ENCODE assay signal across 15 cellular contexts in the genomic region with DNA sequence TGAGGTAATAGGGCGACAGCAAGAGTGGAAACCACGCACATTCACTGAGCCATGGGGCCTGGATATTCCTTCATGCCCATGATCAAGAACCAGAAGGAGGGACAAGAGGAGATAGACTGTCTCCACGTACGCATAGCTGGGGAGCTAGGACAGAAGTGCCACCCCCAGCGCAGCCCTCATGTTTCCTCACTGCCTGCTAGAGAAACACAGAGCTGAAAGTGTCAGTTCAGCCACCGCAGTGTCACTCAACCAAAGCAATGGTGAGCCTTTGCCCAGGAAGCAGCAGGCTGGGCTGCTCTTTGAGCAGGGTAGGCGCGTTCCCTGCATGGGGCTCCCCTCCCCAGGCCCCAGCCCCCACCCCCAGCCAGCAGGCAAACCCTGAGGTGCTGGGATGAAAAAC.
DNase-seq lines count a peak whose midpoint lies in the region; ATAC-seq, FAIRE-seq and TF ChIP-seq lines count a peak whose summit lies in the region.
"Had no signal": no experiment of that assay in that cellular context is flagged by ENCODE, and none has a peak within 500 bp of the region (broad histone marks: within the 10 kb centered on the region; RNA-seq: fewer than 3 reads in every experiment).

No MANE protein-coding gene starts in this region.

- H3K4me3 ChIP-seq in Caco-2 (ENCODE audit: low read depth, low read length) (no peak overlapping the region), kidney (ENCODE audit: low read length in 2 of 2) (no peak overlapping the region), spleen (no peak overlapping the region), body of pancreas (no peak overlapping the region), breast epithelium (no peak overlapping the region)

- intact Hi-C loops in Caco-2 (cut with micrococcal nuclease; ENCODE audit: unreplicated experiment) (no loop called here), kidney (cut with DNase I) (no loop called here), spleen (cut with DNase I; ENCODE audit: low total_unique reads) (no loop called here), body of pancreas (cut with DNase I) (no loop called here), breast epithelium (cut with DNase I; ENCODE audit: low total_unique reads) (no loop called here)

- peaks cover 17% of the 10 kb centered on the region for H3K4me1 ChIP-seq in Caco-2
- H3K4me1 ChIP-seq in kidney (ENCODE audit: control insufficient read depth in 1 of 2, insufficient read depth in 1 of 2, low read depth in 1 of 2, low read length in 2 of 2) = no peaks in the 10 kb centered on the region
- H3K4me1 ChIP-seq in spleen = no peaks in the 10 kb centered on the region
- no peaks in the 10 kb centered on the region for H3K4me1 ChIP-seq in body of pancreas
- no peaks in the 10 kb centered on the region for H3K4me1 ChIP-seq in breast epithelium

- 80 to 93% (median 91%) methylated on average over 8 of the region's 8 CpGs for WGBS in spleen, 5 donors
- WGBS in body of pancreas, 2 donors = 80 to 89% methylated on average over 6 to 8 of the region's 8 CpGs

- H3K27me3 Mint-ChIP-seq in Caco-2 (ENCODE audit: insufficient read depth, unreplicated experiment) = no peaks in the 10 kb centered on the region
- H3K27me3 Mint-ChIP-seq in activated T-helper 17 cell treated with anti-CD3 and anti-CD28 coated beads, Interleukin-2, amount 50 U/mL, for 72 hours = no peaks in the 10 kb centered on the region
- H3K27me3 Mint-ChIP-seq: B cell; CD4-positive, alpha-beta T cell had no signal

- H3K9ac ChIP-seq in kidney (ENCODE audit: low read length in 2 of 2) = no peak overlapping the region

- TF ChIP-seq CTCF in Caco-2 (IDR thresholded peaks at IDR 0.05; ENCODE audit: insufficient read depth in 1 of 2, low read depth in 1 of 2, low read length in 1 of 2, severe bottlenecking in 1 of 2, unreplicated experiment in 1 of 2) = no peak
- TF ChIP-seq CTCF in kidney (IDR thresholded peaks at IDR 0.05; ENCODE audit: borderline replicate concordance, extremely low read depth, insufficient read depth) = no peak
- TF ChIP-seq CTCF in spleen (IDR thresholded peaks at IDR 0.05 in 8 of 11, conservative IDR thresholded peaks at IDR 0.05 in 3 of 11) = no peak
- TF ChIP-seq CTCF in body of pancreas (IDR thresholded peaks at IDR 0.05) = no peak
- no peak for TF ChIP-seq CTCF in breast epithelium (IDR thresholded peaks at IDR 0.05)

- H3K27ac ChIP-seq in kidney (ENCODE audit: low read depth in 2 of 2, low read length in 2 of 2) (no peak overlapping the region), spleen (no peak overlapping the region), body of pancreas (no peak overlapping the region), breast epithelium (no peak overlapping the region)

- H3K4me3 Mint-ChIP-seq in Caco-2 (ENCODE audit: unreplicated experiment) = no peak overlapping the region
- no peak overlapping the region for H3K4me3 Mint-ChIP-seq in activated T-helper 17 cell treated with anti-CD3 and anti-CD28 coated beads, Interleukin-2, amount 50 U/mL, for 72 hours
- H3K4me3 Mint-ChIP-seq: B cell; CD4-positive, alpha-beta T cell; H9 had no signal

- no peaks in the 10 kb centered on the region for H3K36me3 Mint-ChIP-seq in Caco-2 (ENCODE audit: insufficient read depth, unreplicated experiment)
- H3K36me3 Mint-ChIP-seq in activated T-helper 17 cell treated with anti-CD3 and anti-CD28 coated beads, Interleukin-2, amount 50 U/mL, for 72 hours (ENCODE audit: low read depth) = no peaks in the 10 kb centered on the region

- no TSS peak for BruUV-seq in Caco-2 (replicated peaks; lab: Mats Ljungman, UMichigan)

- POLR2A ChIA-PET in Caco-2 (lab: Charles Lee) = no interaction called here

- peaks cover 19% of the 10 kb centered on the region for H3K9me3 Mint-ChIP-seq in Caco-2 (ENCODE audit: unreplicated experiment)
- no peaks in the 10 kb centered on the region for H3K9me3 Mint-ChIP-seq in activated T-helper 17 cell treated with anti-CD3 and anti-CD28 coated beads, Interleukin-2, amount 50 U/mL, for 72 hours
- H3K9me3 Mint-ChIP-seq: CD4-positive, alpha-beta T cell had no signal

- peak overlapping the region; percentile 28 for H3K27ac Mint-ChIP-seq in Caco-2 (ENCODE audit: unreplicated experiment)
- peak overlapping the region; percentile 26 for H3K27ac Mint-ChIP-seq in activated T-helper 17 cell treated with anti-CD3 and anti-CD28 coated beads, Interleukin-2, amount 50 U/mL, for 72 hours
- H3K27ac Mint-ChIP-seq: B cell; CD4-positive, alpha-beta T cell; H9 had no signal

- no peak for FAIRE-seq in kidney (lab: Jason Lieb, UNC)
- FAIRE-seq: A204.1, GM12891 had no signal

- peaks cover 7% of the 10 kb centered on the region; the same call in 1 of the 2 replicates for H3K9me3 ChIP-seq in Caco-2
- peaks cover 0 to 7% of the 10 kb centered on the region in 2 donors for H3K9me3 ChIP-seq in kidney (ENCODE audit: control insufficient read depth in 1 of 2, low read length in 2 of 2)
- peaks cover 0 to 13% (median under 1%) of the 10 kb centered on the region in 8 donors for H3K9me3 ChIP-seq in spleen
- no peaks in the 10 kb centered on the region for H3K9me3 ChIP-seq in body of pancreas
- H3K9me3 ChIP-seq in breast epithelium = no peaks in the 10 kb centered on the region

- H3K27me3 ChIP-seq in Caco-2 (replicated peaks; ENCODE audit: control insufficient read depth, insufficient read depth, low read length) (no peaks in the 10 kb centered on the region), spleen (replicated peaks in 1 of 7) (no peaks in the 10 kb centered on the region), body of pancreas (no peaks in the 10 kb centered on the region), breast epithelium (no peaks in the 10 kb centered on the region)

- H3K4me1 Mint-ChIP-seq in Caco-2 (ENCODE audit: low read depth, unreplicated experiment) = peaks cover 6% of the 10 kb centered on the region
- no peaks in the 10 kb centered on the region for H3K4me1 Mint-ChIP-seq in activated T-helper 17 cell treated with anti-CD3 and anti-CD28 coated beads, Interleukin-2, amount 50 U/mL, for 72 hours
- H3K4me1 Mint-ChIP-seq: B cell, H9 had no signal

- DNase-seq in Caco-2 (no peak), kidney (peak; percentile 22), spleen (peak; percentile 28), T-helper 2 cell (no peak), body of pancreas (no peak), breast epithelium (ENCODE audit: low spot score in 2 of 2) (no peak)
- DNase-seq: C1 segment of cervical spinal cord; CD4-positive, alpha-beta T cell; DMS79; GOT3; H9 had no signal

- no peak for ATAC-seq in activated T-helper 17 cell treated with anti-CD3 and anti-CD28 coated beads, Interleukin-2, amount 50 U/mL, for 72 hours (replicated peaks)
- no peak for ATAC-seq in body of pancreas

- CTCF ChIA-PET in Caco-2 (lab: Charles Lee) = no interaction called here

- H3K36me3 ChIP-seq in Caco-2 (ENCODE audit: control insufficient read depth, insufficient read depth, low read length) (no peaks in the 10 kb centered on the region), kidney (ENCODE audit: control insufficient read depth in 1 of 2, insufficient read depth in 2 of 2, low read length in 2 of 2) (no peaks in the 10 kb centered on the region), spleen (no peaks in the 10 kb centered on the region), body of pancreas (replicated peaks in 1 of 2; ENCODE audit: insufficient read depth in 1 of 2, low read depth in 2 of 2) (no peaks in the 10 kb centered on the region), breast epithelium (no peaks in the 10 kb centered on the region)

- TF ChIP-seq POLR2A in spleen (IDR thresholded peaks at IDR 0.05) (no peak), body of pancreas (IDR thresholded peaks at IDR 0.05) (no peak), breast epithelium (IDR thresholded peaks at IDR 0.05) (no peak)

Comparison
In these comparisons a context has a peak if more than half of its experiments do, and no peak if none do; other contexts are left out.
1. DNase-seq: peak in kidney (single experiment) and spleen (single experiment); none in Caco-2 (0 of 2), T-helper 2 cell (0 of 5), body of pancreas (0 of 4) and breast epithelium (0 of 2).